Comparison of ENCODE assay signal across 8 cellular contexts in the genomic region with DNA sequence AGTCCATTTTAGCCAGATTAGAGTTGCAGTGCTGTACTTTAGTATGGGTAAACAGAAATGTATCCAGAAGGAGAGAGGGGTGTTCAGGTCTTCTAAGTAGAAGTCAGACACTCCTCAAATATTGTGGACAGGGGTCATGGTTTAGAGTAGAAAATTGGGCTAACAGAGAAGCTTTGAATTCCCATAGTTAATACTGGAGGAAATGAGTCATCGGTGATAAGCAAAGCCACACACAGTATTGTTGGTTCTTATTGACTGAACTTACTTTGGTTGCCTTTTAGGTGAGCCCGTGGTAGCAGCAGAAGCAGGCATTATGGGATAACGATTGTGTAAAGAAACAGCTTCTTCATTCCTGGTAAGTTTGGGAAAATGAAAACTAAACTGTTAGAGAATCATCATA.
DNase-seq lines count a peak whose midpoint lies in the region; ATAC-seq, FAIRE-seq and TF ChIP-seq lines count a peak whose summit lies in the region.
"Not testable (repeated sequence)": the region's sequence is repeated elsewhere in the genome, so short reads cannot be mapped to it uniquely, and the experiment has no call there.

No MANE protein-coding gene starts in this region.

- H3K4me3 ChIP-seq in A673 (ENCODE audit: low read depth, low read length, poor library complexity, severe bottlenecking); HCT116 (replicated peaks in 1 of 2; ENCODE audit: low read depth in 1 of 2, low read length in 2 of 2); OCI-LY7 (ENCODE audit: low read depth, low read length, poor library complexity, severe bottlenecking); pancreas: not testable (repeated sequence)

- CTCF ChIA-PET in A673 (lab: Charles Lee); HCT116 (lab: Charles Lee); OCI-LY7 (lab: Charles Lee; ENCODE audit: unreplicated experiment): not testable (repeated sequence)

- intact Hi-C loops in A673 (cut with micrococcal nuclease; ENCODE audit: unreplicated experiment); HCT116 (cut with micrococcal nuclease); OCI-LY7 (cut with micrococcal nuclease; ENCODE audit: unreplicated experiment); pancreas (cut with DNase I): not testable (repeated sequence)

- H3K27me3 ChIP-seq in A673 (replicated peaks; ENCODE audit: insufficient read depth, low read depth, low read length, poor library complexity); HCT116 (ENCODE audit: insufficient read depth, low read length); pancreas: not testable (repeated sequence)

- 20 to 38% methylated on average over 1 to 3 of the region's 3 CpGs for WGBS in pancreas, 2 donors

- not testable (repeated sequence) for H3K27ac ChIP-seq in A673 (ENCODE audit: low read depth, low read length, poor library complexity, severe bottlenecking); HCT116 (ENCODE audit: low read depth, low read length); OCI-LY7 (ENCODE audit: low read depth, low read length, poor library complexity, severe bottlenecking); pancreas

- DNase-seq in A673 (ENCODE audit: low spot score) (peak; percentile 4), astrocyte of the hippocampus (ENCODE audit: low read depth, low spot score) (peak; percentile 16), dermis blood vessel endothelial cell (peak; percentile 5), iris pigment epithelial cell (ENCODE audit: low read depth) (peak; percentile 42)
- not testable (repeated sequence) for DNase-seq in HCT116 (ENCODE audit: low read depth, low spot score); OCI-LY7 (ENCODE audit: low spot score); pancreas

- TSS peak; percentile 46 for BruUV-seq in A673 (replicated peaks; lab: Mats Ljungman, UMichigan)
- BruUV-seq in HCT116 (replicated peaks; lab: Mats Ljungman, UMichigan), result not testable (repeated sequence)
- BruUV-seq in OCI-LY7 (replicated peaks; lab: Mats Ljungman, UMichigan), result TSS peak; percentile 71

- H3K4me2 ChIP-seq in HCT116 (ENCODE audit: low read length); OCI-LY7 (ENCODE audit: low read length): not testable (repeated sequence)

- TF ChIP-seq POLR2A in HCT116 (IDR thresholded peaks at IDR 0.05; ENCODE audit: borderline replicate concordance, extremely low read depth, insufficient read depth, insufficient read length), result not testable (repeated sequence)

- not testable (repeated sequence) for H4K20me1 ChIP-seq in HCT116 (ENCODE audit: insufficient read depth); OCI-LY7 (ENCODE audit: insufficient read depth, low read length)

- not testable (repeated sequence) for TF ChIP-seq CTCF in A673 (conservative IDR thresholded peaks at IDR 0.05; ENCODE audit: low read depth, low read length); HCT116 (IDR thresholded peaks at IDR 0.05 in 2 of 3, conservative IDR thresholded peaks at IDR 0.05 in 1 of 3; ENCODE audit: borderline replicate concordance in 1 of 3, insufficient read depth in 1 of 3, low read depth in 2 of 3, low read length in 2 of 3); OCI-LY7 (conservative IDR thresholded peaks at IDR 0.05; ENCODE audit: low read length); pancreas (IDR thresholded peaks at IDR 0.05)

- POLR2A ChIA-PET in A673 (lab: Charles Lee; ENCODE audit: low non-redundant PET); HCT116 (lab: Charles Lee); OCI-LY7 (lab: Charles Lee): not testable (repeated sequence)

- not testable (repeated sequence) for H3K4me1 ChIP-seq in A673 (ENCODE audit: insufficient read depth, low read length, poor library complexity, severe bottlenecking); HCT116 (ENCODE audit: control insufficient read depth in 1 of 2, insufficient read depth in 2 of 2, low read length in 2 of 2); OCI-LY7 (ENCODE audit: insufficient read depth, low read length, poor library complexity, severe bottlenecking); pancreas

- H3K9me3 ChIP-seq in A673 (ENCODE audit: low read depth, low read length, poor library complexity, severe bottlenecking); HCT116 (ENCODE audit: control insufficient read depth in 1 of 2, insufficient read depth in 1 of 2, low read depth in 1 of 2, low read length in 2 of 2); OCI-LY7 (ENCODE audit: low read length); pancreas: not testable (repeated sequence)

- not testable (repeated sequence) for H3K9ac ChIP-seq in HCT116 (ENCODE audit: low read length)

- FAIRE-seq in pancreas (lab: Jason Lieb, UNC), result not testable (repeated sequence)

- H3K36me3 ChIP-seq in A673 (ENCODE audit: insufficient read depth, low read length, poor library complexity, severe bottlenecking); HCT116 (ENCODE audit: control insufficient read depth in 1 of 2, insufficient read depth in 2 of 2, low read length in 2 of 2); OCI-LY7 (ENCODE audit: insufficient read depth, low read length); pancreas: not testable (repeated sequence)

- peak; percentile 67 for ATAC-seq in HCT116
- ATAC-seq in SK-N-SH treated with all-trans-retinoic acid at 6 μM for 48 hours, result peak; percentile 51
- ATAC-seq in pancreas, result peak; percentile 55 to 84 (median 64)

- RAD21 ChIA-PET in HCT116 (lab: Charles Lee; ENCODE audit: low non-redundant PET in 1 of 2, low total read pairs in 2 of 2, uncharacterized antibody in 2 of 2, unreplicated experiment in 2 of 2), result not testable (repeated sequence)

- not testable (repeated sequence) for H3K79me2 ChIP-seq in HCT116 (ENCODE audit: insufficient read depth, low read length); OCI-LY7 (ENCODE audit: insufficient read depth, low read depth, low read length)

- not testable (repeated sequence) for H3K9me2 ChIP-seq in HCT116 (ENCODE audit: insufficient read depth); OCI-LY7 (ENCODE audit: insufficient read depth, low read length)

- H2AFZ ChIP-seq in HCT116 (ENCODE audit: low read depth, low read length, poor library complexity, severe bottlenecking); OCI-LY7 (ENCODE audit: low read length): not testable (repeated sequence)

- not testable (repeated sequence) for TF ChIP-seq RAD21 in HCT116 (IDR thresholded peaks at IDR 0.05; ENCODE audit: low read depth)
